In genomic region chr13:19252381-19252780, GRCh38 we compare ENCODE assay signal across 28 cellular contexts.
"Had no signal": no experiment of that assay in that cellular context is flagged by ENCODE, and none has a peak within 500 bp of the region (broad histone marks: within the 10 kb centered on the region; RNA-seq: fewer than 3 reads in every experiment).

No MANE protein-coding gene starts in this region.

- FAIRE-seq: colon, endometrium, endothelial cell of umbilical vein, frontal cortex had no signal

- DNase-seq: colonic mucosa; cortex of kidney; dermis blood vessel endothelial cell; dorsolateral prefrontal cortex; effector CD4-positive, alpha-beta T cell; effector CD8-positive, alpha-beta T cell; effector memory CD4-positive, alpha-beta T cell; effector memory CD8-positive, alpha-beta T cell; endodermal cell; erythroblast; esophagus squamous epithelium; foreskin fibroblast; foreskin keratinocyte; foreskin melanocyte; gastrocnemius medialis; glutamatergic neuron; head of caudate nucleus; heart left ventricle; heart right ventricle had no signal

- H3K36me3 ChIP-seq: colonic mucosa, esophagus muscularis mucosa, esophagus squamous epithelium, gastrocnemius medialis, gastroesophageal sphincter, heart left ventricle, heart right ventricle had no signal

- H3K4me1 ChIP-seq: colonic mucosa, esophagus muscularis mucosa, esophagus squamous epithelium, foreskin keratinocyte, gastrocnemius medialis, gastroesophageal sphincter, heart left ventricle, heart right ventricle had no signal

- H3K9me3 ChIP-seq: colonic mucosa, esophagus muscularis mucosa, gastrocnemius medialis, gastroesophageal sphincter had no signal

- H3K4me3 ChIP-seq: colonic mucosa, coronary artery, dorsolateral prefrontal cortex, esophagus muscularis mucosa, esophagus squamous epithelium, gastrocnemius medialis, gastroesophageal sphincter, heart left ventricle, heart right ventricle had no signal

- H3K27me3 ChIP-seq: colonic mucosa, esophagus muscularis mucosa, esophagus squamous epithelium, foreskin keratinocyte, gastrocnemius medialis, gastroesophageal sphincter, heart left ventricle, heart right ventricle had no signal

- ATAC-seq: effector memory CD8-positive, alpha-beta T cell; esophagus mucosa; foreskin keratinocyte; gastrocnemius medialis; gastroesophageal sphincter; heart left ventricle; heart right ventricle had no signal

- H3K27ac ChIP-seq: colonic mucosa, coronary artery, dorsolateral prefrontal cortex, epithelial cell of prostate, esophagus muscularis mucosa, esophagus squamous epithelium, foreskin keratinocyte, gastrocnemius medialis, gastroesophageal sphincter, heart left ventricle, heart right ventricle had no signal
